1 cellular context compared by ENCODE assay signal in genomic region chr16:61149709-61150108, GRCh38.
TF ChIP-seq lines count a peak whose summit lies in the region.

No MANE protein-coding gene starts in this region.

TF ChIP-seq in WTC11, 78 proteins besides CTCF, POLR2A, EP300 and RAD21 (continued from another document):
- TF ChIP-seq ARID4B (CRISPR knock-in tag; IDR thresholded peaks at IDR 0.05; ENCODE audit: borderline replicate concordance) (no peak), CREB1 (CRISPR knock-in tag; IDR thresholded peaks at IDR 0.05) (no peak), NR1H2 (CRISPR knock-in tag; IDR thresholded peaks at IDR 0.05) (no peak)
TF ChIP-seq in WTC11: peak in this region for 0.
